18 cellular contexts compared by ENCODE assay signal in the genomic region with DNA sequence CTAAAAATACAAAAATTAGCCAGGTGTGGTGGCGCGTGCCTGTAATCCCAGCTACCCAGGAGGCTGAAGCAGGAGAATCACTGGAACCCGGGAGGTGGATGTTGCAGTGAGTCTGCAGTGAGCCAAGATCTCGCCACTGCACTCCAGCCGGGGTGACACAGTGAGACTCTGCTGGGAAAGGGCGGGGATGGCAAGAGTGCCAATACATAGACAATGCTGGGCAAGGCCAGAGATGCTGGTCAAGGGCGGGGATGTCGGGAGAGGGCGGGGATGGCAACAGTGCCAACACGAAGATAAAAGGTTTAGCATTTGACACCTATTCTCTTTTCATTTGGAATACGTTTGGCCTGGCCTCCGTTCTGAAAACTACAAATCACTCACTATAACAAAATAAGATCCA. TPM values are rescaled to one million over a fixed set of nuclear protein-coding genes. Genes with fewer than 3 reads are reported as not detected.
DNase-seq lines count a peak whose midpoint lies in the region; ATAC-seq, FAIRE-seq and TF ChIP-seq lines count a peak whose summit lies in the region.
"Had no signal": no experiment of that assay in that cellular context is flagged by ENCODE, and none has a peak within 500 bp of the region (broad histone marks: within the 10 kb centered on the region; RNA-seq: fewer than 3 reads in every experiment).

No MANE protein-coding gene starts in this region.

- H3K27ac ChIP-seq in BLaER1 treated with 17β-estradiol and CSF1 and Interleukin-3, amounts not matched to agents 10 nM and 100 nM, result no peak overlapping the region; a peak in 1 of 22 replicates
- H3K27ac ChIP-seq in K562 (ENCODE audit: extremely low read depth, low read depth, low read length) (no peak overlapping the region), upper lobe of left lung (peak overlapping the region in 3 of 4 donors; percentile 13 to 83 (median 59))
- H3K27ac ChIP-seq: GM23248 had no signal

- no TSS peak for BruUV-seq in K562 (replicated peaks; lab: Mats Ljungman, UMichigan)

- no peak for ATAC-seq in K562
- ATAC-seq in mucosa of descending colon, result peak; percentile 30
- ATAC-seq in upper lobe of left lung (ENCODE audit: low FRiP score in 2 of 2), result no peak
- ATAC-seq in HG03342 (IDR thresholded peaks at IDR 0.05; ENCODE audit: unreplicated experiment), result no peak
- ATAC-seq in GM18867 (IDR thresholded peaks at IDR 0.05; ENCODE audit: unreplicated experiment), result no peak
- ATAC-seq: CD8-positive, alpha-beta T cell; HepG2 had no signal

- DNase-seq in K562 (ENCODE audit: extremely low read depth in 1 of 4, low spot score in 3 of 4), result no peak
- DNase-seq in mucosa of descending colon, result no peak
- no peak for DNase-seq in upper lobe of left lung
- no peak for DNase-seq in Ammon's horn (ENCODE audit: low spot score)
- DNase-seq: ACHN; CD8-positive, alpha-beta T cell; COR-L47; GF-D8; GM23248; H7 had no signal

- TF ChIP-seq POLR2A in K562 (conservative IDR thresholded peaks at IDR 0.05) (no peak), upper lobe of left lung (IDR thresholded peaks at IDR 0.05) (no peak)

- 94% methylated on average over 12 of the region's 12 CpGs for WGBS in K562 (ENCODE audit: insufficient coverage, low coverage, missing lambda C conversion rate)
- WGBS in upper lobe of left lung, 2 donors, result 81 to 90% methylated on average over 12 of the region's 12 CpGs

- no peak for TF ChIP-seq CTCF in K562 (IDR thresholded peaks at IDR 0.05 in 2 of 3, conservative IDR thresholded peaks at IDR 0.05 in 1 of 3; ENCODE audit: insufficient read depth in 2 of 3, low read depth in 1 of 3, low read length in 3 of 3)
- TF ChIP-seq CTCF in mucosa of descending colon (IDR thresholded peaks at IDR 0.05), result no peak
- TF ChIP-seq CTCF in upper lobe of left lung (IDR thresholded peaks at IDR 0.05), result no peak

- H3K79me2 ChIP-seq in K562 (ENCODE audit: control insufficient read depth, insufficient read depth, low read length), result peaks cover 72% of the 10 kb centered on the region

- no peak overlapping the region for H3K4me3 ChIP-seq in BLaER1 treated with 17β-estradiol and CSF1 and Interleukin-3, amounts not matched to agents 10 nM and 100 nM
- H3K4me3 ChIP-seq in K562 (no peak overlapping the region), mucosa of descending colon (no peak overlapping the region), upper lobe of left lung (no peak overlapping the region)
- H3K4me3 ChIP-seq: GM23248 had no signal

- POLR2A ChIA-PET in K562 (lab: Yijun Ruan, JAX), result interaction anchor here (0.9 to 1.7 kb wide), 4 partner anchors 8 to 19 kb away, joined by 3 to 4 read pairs (median 4); no protein-coding TSS in a partner anchor

- in situ Hi-C loops in K562 (cut with MboI), result no loop called here

- no peaks in the 10 kb centered on the region for H3K27me3 ChIP-seq in BLaER1 treated with 17β-estradiol and CSF1 and Interleukin-3, amounts not matched to agents 10 nM and 100 nM
- H3K27me3 ChIP-seq in K562 (ENCODE audit: control insufficient read depth in 2 of 2, insufficient read depth in 2 of 2, low read length in 2 of 2) (no peaks in the 10 kb centered on the region), upper lobe of left lung (no peaks in the 10 kb centered on the region)

- no peak for TF ChIP-seq RAD21 in K562 (CRISPR knock-in tag; conservative IDR thresholded peaks at IDR 0.05 in 1 of 2, IDR thresholded peaks at IDR 0.05 in 1 of 2)

- H3K9me3 ChIP-seq in BLaER1 treated with 17β-estradiol and CSF1 and Interleukin-3, amounts not matched to agents 10 nM and 100 nM (replicated peaks in 1 of 11), result no peaks in the 10 kb centered on the region
- peaks cover 4% of the 10 kb centered on the region; the same call in 1 of the 2 replicates for H3K9me3 ChIP-seq in K562 (replicated peaks; ENCODE audit: control insufficient read depth, insufficient read depth, low read depth, low read length)
- H3K9me3 ChIP-seq in mucosa of descending colon, result no peaks in the 10 kb centered on the region
- no peaks in the 10 kb centered on the region for H3K9me3 ChIP-seq in upper lobe of left lung

- peaks cover 96 to 100% (median 100%) of the 10 kb centered on the region in 11 experiments for H4K20me1 ChIP-seq in BLaER1 treated with 17β-estradiol and CSF1 and Interleukin-3, amounts not matched to agents 10 nM and 100 nM
- H4K20me1 ChIP-seq in K562 (replicated peaks; ENCODE audit: control insufficient read depth, insufficient read depth, low read length), result peaks cover 17% of the 10 kb centered on the region

- CTCF ChIA-PET in K562 (lab: Yijun Ruan, JAX; ENCODE audit: low intra/inter-chr PET ratio), result interaction anchor here (0.5 kb wide), 1 partner anchor 95 kb away, joined by 3 read pairs; a partner anchor contains a TSS

- TF ChIP-seq EP300 in K562 (IDR thresholded peaks at IDR 0.05; ENCODE audit: low read length) (no peak), upper lobe of left lung (IDR thresholded peaks at IDR 0.05) (peak in 1 of 4 donors; percentile 23)

- H3K9ac ChIP-seq in BLaER1 treated with 17β-estradiol and CSF1 and Interleukin-3, amounts not matched to agents 10 nM and 100 nM, result peak overlapping the region in 6 of 11 experiments; percentile 8 to 56 (median 40); a peak in 5 of 22 replicates
- no peak overlapping the region for H3K9ac ChIP-seq in K562 (ENCODE audit: insufficient read depth in 1 of 2, low read depth in 2 of 2, low read length in 2 of 2)
- H3K9ac ChIP-seq: GM23248 had no signal

- no peak for FAIRE-seq in K562 (lab: Jason Lieb, UNC)
- FAIRE-seq: D721Med, HepG2, HTR-8/SVneo had no signal

- H3K4me2 ChIP-seq in BLaER1 treated with 17β-estradiol and CSF1 and Interleukin-3, amounts not matched to agents 10 nM and 100 nM, result peak overlapping the region in 5 of 11 experiments; percentile 34 to 62 (median 55); a peak in 7 of 22 replicates
- H3K4me2 ChIP-seq in K562 (ENCODE audit: insufficient read depth, low read length), result no peak overlapping the region

- peaks cover 84 to 99% (median 90%) of the 10 kb centered on the region in 11 experiments for H3K36me3 ChIP-seq in BLaER1 treated with 17β-estradiol and CSF1 and Interleukin-3, amounts not matched to agents 10 nM and 100 nM
- peaks cover 94% of the 10 kb centered on the region for H3K36me3 ChIP-seq in K562 (ENCODE audit: control insufficient read depth, insufficient read depth, low read length)
- peaks cover 6% of the 10 kb centered on the region for H3K36me3 ChIP-seq in mucosa of descending colon (ENCODE audit: low read depth)
- peaks cover 17 to 63% (median 35%) of the 10 kb centered on the region in 4 donors for H3K36me3 ChIP-seq in upper lobe of left lung

- H3K9me1 ChIP-seq in K562 (ENCODE audit: control insufficient read depth, insufficient read depth, low read length), result no peaks in the 10 kb centered on the region

- H2AFZ ChIP-seq in K562 (ENCODE audit: low read depth, low read length), result no peak overlapping the region
- H2AFZ ChIP-seq: GM23248 had no signal

- intact Hi-C loops in K562 (cut with micrococcal nuclease), result no loop called here
- intact Hi-C loops in mucosa of descending colon (cut with DNase I, micrococcal nuclease), result no loop called here

- peaks cover 0 to 37% (median 22%) of the 10 kb centered on the region in 10 experiments; a peak in 14 of 20 replicates for H3K4me1 ChIP-seq in BLaER1 treated with 17β-estradiol and CSF1 and Interleukin-3, amounts not matched to agents 10 nM and 100 nM
- peaks cover 3 to 23% of the 10 kb centered on the region in 2 experiments; a peak in 3 of 5 replicates for H3K4me1 ChIP-seq in K562 (replicated peaks in 1 of 2; ENCODE audit: control insufficient read depth in 2 of 2, insufficient read depth in 2 of 2, low read length in 2 of 2)
- no peaks in the 10 kb centered on the region for H3K4me1 ChIP-seq in mucosa of descending colon (ENCODE audit: low read depth)
- peaks cover 11 to 44% (median 11%) of the 10 kb centered on the region in 4 donors for H3K4me1 ChIP-seq in upper lobe of left lung

RNA-seq across cellular contexts. Expression of a gene that starts 11.0 kb away (rescaled TPM):
- 158 and 318 TPM in 2 replicates for total RNA-seq in K562 (2011; cell fraction: chromatin; rRNA removed; ENCODE audit: low replicate concordance)
- 177 TPM in 2 replicates for total RNA-seq in K562 (2011; cell fraction: nucleolus; rRNA removed)
- 165 and 176 TPM in 2 replicates for total RNA-seq in K562 (2011; cell fraction: nucleoplasm; rRNA removed)
- total RNA-seq in K562 (2014; rRNA removed) (157 and 175 TPM in 2 replicates), K562 (2014; rRNA removed; fragmentation: Illumina TruSeq; extraction: Trizol) (75.3 and 77.6 TPM in 2 replicates), K562 (2015; rRNA removed; fragmentation: Illumina TruSeq; extraction: Trizol) (79.3 and 80.4 TPM in 2 replicates), K562 (2021) (185 and 187 TPM in 2 replicates), mucosa of descending colon (100 to 1,000 TPM; 117 to 123 (median 120) TPM), upper lobe of left lung (100 to 1,000 TPM; 122 to 174 (median 146) TPM)
- polyA plus RNA-seq in K562 (2011; rRNA removed) (77.5 and 94.6 TPM in 2 replicates), K562 (2014; fragmentation: Illumina TruSeq; extraction: Trizol) (184 and 187 TPM in 2 replicates), K562 (2014; fragmentation: Nextera tagmentation; extraction: Ambion mirVana) (10 to 100 TPM; 70.8 to 90.8 TPM), K562 (2014; rRNA removed) (201 and 217 TPM in 2 replicates)
- polyA plus RNA-seq in K562 (2011; cell fraction: cytosol; rRNA removed), result 108 and 136 TPM in 2 replicates
- 118 and 152 TPM in 2 replicates for polyA plus RNA-seq in K562 (2011; cell fraction: nucleus; rRNA removed)
- polyA plus RNA-seq in K562 (2012), result 185 and 187 TPM in 2 replicates
- polyA minus RNA-seq in K562 (2011; rRNA and poly(A)+ RNA removed), result 79.6 and 115 TPM in 2 replicates
- polyA minus RNA-seq in K562 (2011; cell fraction: cytosol; rRNA and poly(A)+ RNA removed), result 73.7 and 101 TPM in 2 replicates
- polyA minus RNA-seq in K562 (2011; cell fraction: nucleus; rRNA and poly(A)+ RNA removed), result 42.8 and 44.6 TPM in 2 replicates

RNA-seq across cellular contexts. Expression of a gene that starts 23.3 kb away (rescaled TPM):
- 1.2 and 8.3 TPM in 2 replicates for total RNA-seq in K562 (2011; cell fraction: chromatin; rRNA removed; ENCODE audit: low replicate concordance)
- 5.3 and 6.0 TPM in 2 replicates for total RNA-seq in K562 (2011; cell fraction: nucleolus; rRNA removed)
- 2.6 and 6.0 TPM in 2 replicates for total RNA-seq in K562 (2011; cell fraction: nucleoplasm; rRNA removed)
- total RNA-seq in K562 (2014; rRNA removed) (0.78 TPM in 1 of 2 replicates, not detected in the other), K562 (2014; rRNA removed; fragmentation: Illumina TruSeq; extraction: Trizol) (not detected in 2 replicates), K562 (2015; rRNA removed; fragmentation: Illumina TruSeq; extraction: Trizol) (0.38 and 0.43 TPM in 2 replicates), K562 (2021) (1.3 and 2.0 TPM in 2 replicates), mucosa of descending colon (10 to 100 TPM in 1 of 3 donors, 1 to 10 TPM in 1, not detected in 1; 1.5 to 12.2 TPM), upper lobe of left lung (1 to 10 TPM in 5 of 6 donors, not detected in 1; 1.8 to 3.6 (median 3.1) TPM)
- polyA plus RNA-seq in K562 (2011; rRNA removed) (0.24 TPM in 2 replicates), K562 (2014; fragmentation: Illumina TruSeq; extraction: Trizol) (not detected in 2 replicates), K562 (2014; fragmentation: Nextera tagmentation; extraction: Ambion mirVana) (not detected), K562 (2014; rRNA removed) (0.28 and 0.94 TPM in 2 replicates)
- 0.46 TPM in 1 of 2 replicates, not detected in the other for polyA plus RNA-seq in K562 (2011; cell fraction: cytosol; rRNA removed)
- polyA plus RNA-seq in K562 (2011; cell fraction: nucleus; rRNA removed), result 3.5 and 8.1 TPM in 2 replicates
- polyA plus RNA-seq in K562 (2012), result 1.1 and 3.2 TPM in 2 replicates
- not detected in 2 replicates for polyA minus RNA-seq in K562 (2011; rRNA and poly(A)+ RNA removed)
- polyA minus RNA-seq in K562 (2011; cell fraction: cytosol; rRNA and poly(A)+ RNA removed), result not detected in 2 replicates
- 0.56 and 0.67 TPM in 2 replicates for polyA minus RNA-seq in K562 (2011; cell fraction: nucleus; rRNA and poly(A)+ RNA removed)
- total RNA-seq: A172, HepG2 had no signal
- polyA plus RNA-seq: CD14-positive monocyte had no signal

RNA-seq across cellular contexts. Expression of a gene that starts 36.2 kb away (rescaled TPM):
- 0.83 and 3.0 TPM in 2 replicates for total RNA-seq in K562 (2011; cell fraction: chromatin; rRNA removed; ENCODE audit: low replicate concordance)
- total RNA-seq in K562 (2011; cell fraction: nucleolus; rRNA removed), result 3.7 and 4.7 TPM in 2 replicates
- 2.1 and 4.0 TPM in 2 replicates for total RNA-seq in K562 (2011; cell fraction: nucleoplasm; rRNA removed)
- total RNA-seq in K562 (2014; rRNA removed) (2.2 and 3.1 TPM in 2 replicates), K562 (2014; rRNA removed; fragmentation: Illumina TruSeq; extraction: Trizol) (0.29 TPM in 1 of 2 replicates, not detected in the other), K562 (2015; rRNA removed; fragmentation: Illumina TruSeq; extraction: Trizol) (2.9 and 3.8 TPM in 2 replicates), K562 (2021) (6.3 and 7.7 TPM in 2 replicates), mucosa of descending colon (1 to 10 TPM; 1.2 to 3.2 (median 3.1) TPM), upper lobe of left lung (10 to 100 TPM in 4 of 6 donors, 1 to 10 TPM in 2; 8.7 to 21.0 (median 12.4) TPM)
- polyA plus RNA-seq in K562 (2011; rRNA removed) (1.4 and 2.3 TPM in 2 replicates), K562 (2014; fragmentation: Illumina TruSeq; extraction: Trizol) (1.6 and 4.4 TPM in 2 replicates), K562 (2014; fragmentation: Nextera tagmentation; extraction: Ambion mirVana) (under 1 TPM; 0.08 to 0.11 TPM), K562 (2014; rRNA removed) (3.2 and 5.5 TPM in 2 replicates)
- polyA plus RNA-seq in K562 (2011; cell fraction: cytosol; rRNA removed), result 4.3 and 18.6 TPM in 2 replicates
- polyA plus RNA-seq in K562 (2011; cell fraction: nucleus; rRNA removed), result 2.5 and 5.4 TPM in 2 replicates
- 6.7 and 7.8 TPM in 2 replicates for polyA plus RNA-seq in K562 (2012)
- 0.45 and 1.0 TPM in 2 replicates for polyA minus RNA-seq in K562 (2011; rRNA and poly(A)+ RNA removed)
- 7.0 and 9.5 TPM in 2 replicates for polyA minus RNA-seq in K562 (2011; cell fraction: cytosol; rRNA and poly(A)+ RNA removed)
- 2.7 and 3.0 TPM in 2 replicates for polyA minus RNA-seq in K562 (2011; cell fraction: nucleus; rRNA and poly(A)+ RNA removed)
- total RNA-seq: A172 had no signal

RNA-seq across cellular contexts. Expression of a gene that starts 51.6 kb away (rescaled TPM):
- 59.7 and 195 TPM in 2 replicates for total RNA-seq in K562 (2011; cell fraction: chromatin; rRNA removed; ENCODE audit: low replicate concordance)
- 141 and 146 TPM in 2 replicates for total RNA-seq in K562 (2011; cell fraction: nucleolus; rRNA removed)
- total RNA-seq in K562 (2011; cell fraction: nucleoplasm; rRNA removed), result 57.8 and 65.2 TPM in 2 replicates
- 13.1 and 18.6 TPM in 2 replicates for total RNA-seq in K562 (2014; rRNA removed)
- total RNA-seq in K562 (2014; rRNA removed; fragmentation: Illumina TruSeq; extraction: Trizol), result 0.48 and 0.62 TPM in 2 replicates
- 3.1 and 4.9 TPM in 2 replicates for total RNA-seq in K562 (2015; rRNA removed; fragmentation: Illumina TruSeq; extraction: Trizol)
- 17.0 and 17.2 TPM in 2 replicates for total RNA-seq in K562 (2021)
- 6.6 and 10.1 TPM in 2 replicates for polyA plus RNA-seq in K562 (2011; rRNA removed)
- polyA plus RNA-seq in K562 (2011; cell fraction: cytosol; rRNA removed), result 9.9 and 25.0 TPM in 2 replicates
- 105 and 181 TPM in 2 replicates for polyA plus RNA-seq in K562 (2011; cell fraction: nucleus; rRNA removed)
- polyA plus RNA-seq in K562 (2012), result 16.8 and 55.2 TPM in 2 replicates
- polyA plus RNA-seq in K562 (2014; fragmentation: Illumina TruSeq; extraction: Trizol), result 0.80 and 1.4 TPM in 2 replicates
- under 1 TPM in 1 of 2 experiments, not detected in 1; 0.04 TPM for polyA plus RNA-seq in K562 (2014; fragmentation: Nextera tagmentation; extraction: Ambion mirVana)
- 12.0 and 16.8 TPM in 2 replicates for polyA plus RNA-seq in K562 (2014; rRNA removed)
- polyA minus RNA-seq in K562 (2011; rRNA and poly(A)+ RNA removed), result 4.4 and 5.2 TPM in 2 replicates
- 7.8 and 14.8 TPM in 2 replicates for polyA minus RNA-seq in K562 (2011; cell fraction: cytosol; rRNA and poly(A)+ RNA removed)
- polyA minus RNA-seq in K562 (2011; cell fraction: nucleus; rRNA and poly(A)+ RNA removed), result 40.3 and 45.4 TPM in 2 replicates
- 100 to 1,000 TPM in 2 of 3 donors, 10 to 100 TPM in 1; 67.8 to 118 (median 109) TPM for total RNA-seq in mucosa of descending colon
- 100 to 1,000 TPM in 3 of 6 donors, 10 to 100 TPM in 3; 52.7 to 284 (median 84.7) TPM for total RNA-seq in upper lobe of left lung

RNA-seq across cellular contexts. Expression of a gene that starts 51.7 kb away (rescaled TPM):
- total RNA-seq in K562 (2011; cell fraction: chromatin; rRNA removed; ENCODE audit: low replicate concordance), result 54.7 and 190 TPM in 2 replicates
- total RNA-seq in K562 (2011; cell fraction: nucleolus; rRNA removed), result 155 and 182 TPM in 2 replicates
- 64.8 and 77.4 TPM in 2 replicates for total RNA-seq in K562 (2011; cell fraction: nucleoplasm; rRNA removed)
- 173 and 183 TPM in 2 replicates for total RNA-seq in K562 (2014; rRNA removed)
- total RNA-seq in K562 (2014; rRNA removed; fragmentation: Illumina TruSeq; extraction: Trizol), result 18.6 and 20.2 TPM in 2 replicates
- 80.1 and 87.1 TPM in 2 replicates for total RNA-seq in K562 (2015; rRNA removed; fragmentation: Illumina TruSeq; extraction: Trizol)
- 151 and 167 TPM in 2 replicates for total RNA-seq in K562 (2021)
- 36.7 and 40.8 TPM in 2 replicates for polyA plus RNA-seq in K562 (2011; rRNA removed)
- 47.1 and 118 TPM in 2 replicates for polyA plus RNA-seq in K562 (2011; cell fraction: cytosol; rRNA removed)
- 98.3 and 162 TPM in 2 replicates for polyA plus RNA-seq in K562 (2011; cell fraction: nucleus; rRNA removed)
- polyA plus RNA-seq in K562 (2012), result 69.9 and 90.0 TPM in 2 replicates
- 29.2 and 90.5 TPM in 2 replicates for polyA plus RNA-seq in K562 (2014; fragmentation: Illumina TruSeq; extraction: Trizol)
- 1 to 10 TPM in 1 of 2 experiments, under 1 TPM in 1; 0.10 to 1.0 TPM for polyA plus RNA-seq in K562 (2014; fragmentation: Nextera tagmentation; extraction: Ambion mirVana)
- polyA plus RNA-seq in K562 (2014; rRNA removed), result 123 and 131 TPM in 2 replicates
- polyA minus RNA-seq in K562 (2011; rRNA and poly(A)+ RNA removed), result 14.9 and 33.5 TPM in 2 replicates
- 50.2 and 62.0 TPM in 2 replicates for polyA minus RNA-seq in K562 (2011; cell fraction: cytosol; rRNA and poly(A)+ RNA removed)
- polyA minus RNA-seq in K562 (2011; cell fraction: nucleus; rRNA and poly(A)+ RNA removed), result 28.4 and 31.9 TPM in 2 replicates
- total RNA-seq in mucosa of descending colon, result 10 to 100 TPM; 18.8 to 35.1 (median 20.8) TPM
- 10 to 100 TPM; 18.5 to 31.9 (median 24.0) TPM for total RNA-seq in upper lobe of left lung

Comparison
In these comparisons a context has a peak if more than half of its experiments do, and no peak if none do; other contexts are left out.
1. H3K27ac ChIP-seq: peak in upper lobe of left lung (3 of 4); none in BLaER1 treated with 17β-estradiol and CSF1 and Interleukin-3, amounts not matched to agents 10 nM and 100 nM (0 of 11) and K562 (single experiment).
2. H3K9ac ChIP-seq: peak in BLaER1 treated with 17β-estradiol and CSF1 and Interleukin-3, amounts not matched to agents 10 nM and 100 nM (6 of 11); none in K562 (0 of 2).